ENCODE assay signal across 20 cellular contexts in the genomic region with DNA sequence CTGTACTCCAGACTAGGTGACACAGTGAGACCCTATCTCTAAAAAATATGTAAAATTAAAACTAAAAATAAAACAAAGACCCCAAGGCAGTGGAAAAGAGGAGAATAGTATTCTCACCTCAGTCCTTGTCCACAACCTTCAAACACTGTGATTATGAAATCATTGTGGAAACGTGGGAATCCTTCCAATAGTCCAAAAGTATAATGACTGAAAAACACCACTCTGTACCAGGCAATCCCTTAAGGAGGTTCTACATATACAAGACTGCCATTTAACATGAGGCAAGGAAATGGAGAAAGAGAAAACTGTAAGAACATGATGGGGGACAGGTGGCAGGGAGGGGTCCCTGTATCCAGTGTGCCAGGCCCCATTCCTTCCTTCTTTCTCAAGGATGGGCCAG.
DNase-seq lines count a peak whose midpoint lies in the region; ATAC-seq, FAIRE-seq and TF ChIP-seq lines count a peak whose summit lies in the region.
"Had no signal": no experiment of that assay in that cellular context is flagged by ENCODE, and none has a peak within 500 bp of the region (broad histone marks: within the 10 kb centered on the region; RNA-seq: fewer than 3 reads in every experiment).

No MANE protein-coding gene starts in this region.

- TF ChIP-seq RAD21 in HepG2 (CRISPR knock-in tag; IDR thresholded peaks at IDR 0.05): no peak

- no peaks in the 10 kb centered on the region for H4K20me1 ChIP-seq in HepG2 (ENCODE audit: insufficient read depth, low read length)

- TF ChIP-seq EP300 in HepG2 (IDR thresholded peaks at IDR 0.05; ENCODE audit: low read depth in 2 of 2, low read length in 2 of 2): no peak
- no peak for TF ChIP-seq EP300 in HepG2 (CRISPR knock-in tag; IDR thresholded peaks at IDR 0.05; ENCODE audit: borderline replicate concordance)

- in situ Hi-C loops in HepG2 (cut with HindIII; ENCODE audit: extremely low pct_ligation_motif_present, low pct_unique_long_range_greater_than_20kb): no loop called here

- POLR2A ChIA-PET in HepG2 (lab: Yijun Ruan, JAX): no interaction called here

- H3K79me2 ChIP-seq in HepG2 (ENCODE audit: insufficient read depth, low read length): no peaks in the 10 kb centered on the region

- no TSS peak for BruUV-seq in HepG2 (replicated peaks; lab: Mats Ljungman, UMichigan)

- H3K36me3 ChIP-seq in adipocyte (ENCODE audit: control insufficient read depth, insufficient read depth, low read length, severe bottlenecking) (peaks cover 7% of the 10 kb centered on the region), HepG2 (replicated peaks in 1 of 2; ENCODE audit: control insufficient read depth in 1 of 2, insufficient read depth in 2 of 2, low read length in 2 of 2) (no peaks in the 10 kb centered on the region), small intestine (ENCODE audit: control insufficient read depth in 2 of 2, insufficient read depth in 2 of 2, low read length in 2 of 2) (peaks cover 0 to 4% of the 10 kb centered on the region in 2 donors)

- H3K4me1 ChIP-seq in adipocyte (ENCODE audit: control insufficient read depth, insufficient read depth, low read length): peaks cover 14% of the 10 kb centered on the region
- H3K4me1 ChIP-seq in HepG2 (ENCODE audit: insufficient read depth, low read length): peaks cover 9% of the 10 kb centered on the region
- no peaks in the 10 kb centered on the region for H3K4me1 ChIP-seq in small intestine (ENCODE audit: control insufficient read depth in 2 of 2, insufficient read depth in 1 of 2, low read depth in 1 of 2, low read length in 1 of 2)
- H3K4me1 ChIP-seq: A549 had no signal

- TF ChIP-seq CTCF in fibroblast of pulmonary artery (IDR thresholded peaks at IDR 0.05; ENCODE audit: low read length, missing control alignments) (no peak), HepG2 (CRISPR knock-in tag; IDR thresholded peaks at IDR 0.05) (no peak)

- H3K4me3 ChIP-seq in adipocyte (ENCODE audit: low read length) (no peak overlapping the region), fibroblast of pulmonary artery (replicated peaks; ENCODE audit: low read depth, low read length) (no peak overlapping the region), HepG2 (replicated peaks in 1 of 3; ENCODE audit: insufficient read depth in 1 of 3, low read depth in 2 of 3, low read length in 3 of 3) (no peak overlapping the region), small intestine (ENCODE audit: low read depth in 1 of 2, low read length in 2 of 2) (no peak overlapping the region)
- H3K4me3 ChIP-seq: A549 had no signal

- intact Hi-C loops in HepG2 (cut with micrococcal nuclease; ENCODE audit: unreplicated experiment): no loop called here

- FAIRE-seq in HepG2 (lab: Jason Lieb, UNC): no peak
- FAIRE-seq in small intestine (lab: Jason Lieb, UNC): no peak
- FAIRE-seq: A549, GM12891, GM18507 had no signal

- H3K27me3 ChIP-seq in adipocyte (replicated peaks; ENCODE audit: control insufficient read depth, insufficient read depth, low read length) (no peaks in the 10 kb centered on the region), HepG2 (ENCODE audit: control insufficient read depth in 1 of 2, insufficient read depth in 2 of 2, low read length in 2 of 2) (no peaks in the 10 kb centered on the region), small intestine (ENCODE audit: control insufficient read depth in 2 of 2, insufficient read depth in 2 of 2, low read length in 2 of 2) (no peaks in the 10 kb centered on the region)

- no peaks in the 10 kb centered on the region for H3K9me3 ChIP-seq in adipocyte (ENCODE audit: control insufficient read depth, low read length)
- no peaks in the 10 kb centered on the region for H3K9me3 ChIP-seq in HepG2 (ENCODE audit: low read length)
- no peaks in the 10 kb centered on the region for H3K9me3 ChIP-seq in small intestine (ENCODE audit: control insufficient read depth, low read depth)
- H3K9me3 ChIP-seq: A549 had no signal

- CTCF ChIA-PET in HepG2 (lab: Yijun Ruan, JAX; ENCODE audit: low intra/inter-chr PET ratio, low total read pairs): no interaction called here

- 15% methylated on average over 1 of the region's 1 CpG for WGBS in HepG2 (ENCODE audit: low lambda C conversion rate)
- 10 to 45% (median 42%) methylated on average over 1 of the region's 1 CpG for WGBS in small intestine, 3 donors

- no peak overlapping the region for H3K27ac ChIP-seq in HepG2 (ENCODE audit: extremely low read length, insufficient read depth, low read length)
- H3K27ac ChIP-seq in small intestine (ENCODE audit: low read depth in 1 of 2, low read length in 1 of 2): no peak overlapping the region
- H3K27ac ChIP-seq: A549, C4-2B had no signal

- ATAC-seq in HepG2: peak; percentile 65
- ATAC-seq in HG03442 (IDR thresholded peaks at IDR 0.05; ENCODE audit: unreplicated experiment): no peak
- ATAC-seq: A549 had no signal

- H3K4me2 ChIP-seq in HepG2 (ENCODE audit: low read depth, low read length): no peak overlapping the region
- H3K4me2 ChIP-seq: A549 had no signal

- H3K9ac ChIP-seq in adipocyte (ENCODE audit: low read length): no peak overlapping the region
- no peak overlapping the region for H3K9ac ChIP-seq in HepG2 (ENCODE audit: insufficient read depth, low read depth, low read length)

- no peak overlapping the region for H2AFZ ChIP-seq in HepG2 (ENCODE audit: low read length)

- TF ChIP-seq POLR2A in HepG2 (IDR thresholded peaks at IDR 0.05; ENCODE audit: insufficient read depth in 1 of 2, low read depth in 2 of 2, low read length in 2 of 2): no peak

- DNase-seq in adipocyte (ENCODE audit: low read depth) (peak; percentile 12), fibroblast of pulmonary artery (ENCODE audit: low read depth) (peak; percentile 41), HepG2 (ENCODE audit: low spot score) (no peak), renal cortical epithelial cell (ENCODE audit: low read depth) (peak; percentile 30), kidney glomerular epithelial cell (lab: John Stamatoyannopoulos, UW) (no peak), hippocampal formation (lab: John Stamatoyannopoulos, UW) (no peak), small intestine (no peak)
- DNase-seq: DMS 273 treated with DMSO at 0.1 percent for 48 hours, GF-D8, GOT3, KBM-7, NCI-H1417 treated with DMSO at 0.1 percent for 48 hours, NCI-H2029, NCI-H2171, NCI-H510A had no signal

TF ChIP-seq in HepG2, 621 proteins besides CTCF, POLR2A, EP300 and RAD21 (continues in another document):
- TF ChIP-seq ZNF431 (CRISPR knock-in tag; IDR thresholded peaks at IDR 0.05; ENCODE audit: borderline replicate concordance, low read depth) (no peak), CEBPB (IDR thresholded peaks at IDR 0.05; ENCODE audit: borderline replicate concordance, low read depth, low read length) (0 out of 2 replicates have a peak, but pooled peaks have one; percentile 28), PREB (CRISPR knock-in tag; IDR thresholded peaks at IDR 0.05) (no peak), ZNF670 (CRISPR knock-in tag; IDR thresholded peaks at IDR 0.05; ENCODE audit: borderline replicate concordance) (no peak), REST (IDR thresholded peaks at IDR 0.05; ENCODE audit: borderline replicate concordance in 1 of 2, low read depth in 1 of 2, low read length in 2 of 2) (no peak), TFDP1 (CRISPR knock-in tag; IDR thresholded peaks at IDR 0.05; ENCODE audit: borderline replicate concordance) (no peak), SYNCRIP (IDR thresholded peaks at IDR 0.05; ENCODE audit: insufficient read depth, low read depth, low read length) (no peak)

Comparison
In these comparisons a context has a peak if more than half of its experiments do, and no peak if none do; other contexts are left out.
1. DNase-seq: peak in adipocyte (single experiment), fibroblast of pulmonary artery (single experiment) and renal cortical epithelial cell (single experiment); none in HepG2 (single experiment), kidney glomerular epithelial cell (single experiment), hippocampal formation (0 of 2) and small intestine (single experiment).